Comparison of ENCODE assay signal across 29 cellular contexts in the genomic region with DNA sequence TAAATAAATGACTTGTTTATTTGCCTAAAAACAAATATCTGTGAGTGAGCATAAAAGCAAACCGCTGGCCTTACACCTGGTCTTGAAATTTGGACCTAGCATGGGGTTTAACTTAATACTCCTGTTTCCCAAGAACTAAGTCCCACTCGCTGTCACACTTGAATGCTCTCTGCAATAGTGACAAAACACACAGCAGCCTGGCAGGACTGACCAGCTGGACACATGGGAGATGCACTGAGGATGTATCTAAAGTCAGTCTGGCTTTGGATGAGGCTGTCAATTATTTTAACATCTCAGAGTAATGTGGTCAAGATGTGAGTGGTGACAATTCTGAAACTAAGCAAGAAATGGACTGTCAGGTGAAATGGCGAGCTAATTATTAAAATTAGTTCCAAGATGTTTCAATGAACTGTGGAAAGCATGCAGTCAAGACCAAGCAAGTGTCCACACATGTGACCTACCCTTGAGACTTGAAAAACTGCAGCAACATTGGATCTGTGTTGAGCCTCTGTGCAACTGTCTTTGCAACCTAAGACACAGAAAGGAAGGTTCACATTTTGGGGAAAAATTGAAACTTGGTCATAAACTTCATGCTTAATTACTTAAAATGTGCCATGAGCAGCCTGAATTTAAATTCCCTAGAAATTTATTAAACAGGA. TPM values are rescaled to one million over a fixed set of nuclear protein-coding genes. Genes with fewer than 3 reads are reported as not detected.
DNase-seq lines count a peak whose midpoint lies in the region; ATAC-seq, FAIRE-seq and TF ChIP-seq lines count a peak whose summit lies in the region.
"Had no signal": no experiment of that assay in that cellular context is flagged by ENCODE, and none has a peak within 500 bp of the region (broad histone marks: within the 10 kb centered on the region; RNA-seq: fewer than 3 reads in every experiment).

No MANE protein-coding gene starts in this region.

- TF ChIP-seq RAD21 in HepG2 (CRISPR knock-in tag; IDR thresholded peaks at IDR 0.05), result no peak

- H3K27me3 ChIP-seq in HepG2 (ENCODE audit: control insufficient read depth in 1 of 2, insufficient read depth in 2 of 2, low read length in 2 of 2) (no peaks in the 10 kb centered on the region), right lobe of liver (no peaks in the 10 kb centered on the region), KMS-11 (ENCODE audit: insufficient read depth, low read depth) (no peaks in the 10 kb centered on the region), breast epithelium (no peaks in the 10 kb centered on the region)
- H3K27me3 ChIP-seq: MG63, SJSA1 had no signal

- no peaks in the 10 kb centered on the region for H4K20me1 ChIP-seq in HepG2 (ENCODE audit: insufficient read depth, low read length)
- peaks cover 17% of the 10 kb centered on the region for H4K20me1 ChIP-seq in KMS-11 (ENCODE audit: insufficient read depth)

- H3K4me1 ChIP-seq in HepG2 (ENCODE audit: insufficient read depth, low read length) (no peaks in the 10 kb centered on the region), right lobe of liver (no peaks in the 10 kb centered on the region), KMS-11 (ENCODE audit: low read depth, poor library complexity, severe bottlenecking) (peaks cover 45% of the 10 kb centered on the region), breast epithelium (no peaks in the 10 kb centered on the region)
- H3K4me1 ChIP-seq: SJSA1 had no signal

- POLR2A ChIA-PET in HepG2 (lab: Yijun Ruan, JAX), result no interaction called here

- H3K36me3 ChIP-seq in HepG2 (replicated peaks in 1 of 2; ENCODE audit: control insufficient read depth in 1 of 2, insufficient read depth in 2 of 2, low read length in 2 of 2), result peaks cover 65 to 96% of the 10 kb centered on the region in 2 experiments
- H3K36me3 ChIP-seq in right lobe of liver, result peaks cover 24 to 98% (median 63%) of the 10 kb centered on the region in 4 donors
- peaks cover 42% of the 10 kb centered on the region; the same call in 1 of the 2 replicates for H3K36me3 ChIP-seq in KMS-11 (ENCODE audit: insufficient read depth)
- peaks cover 22% of the 10 kb centered on the region for H3K36me3 ChIP-seq in breast epithelium

- intact Hi-C loops in HepG2 (cut with micrococcal nuclease; ENCODE audit: unreplicated experiment), result no loop called here
- intact Hi-C loops in right lobe of liver (cut with DNase I), result loop anchor here in 1 of 2 donors (10.0 kb wide), 1 partner anchor 106 kb away; no protein-coding TSS in a partner anchor
- intact Hi-C loops in breast epithelium (cut with DNase I; ENCODE audit: low total_unique reads), result no loop called here

- no peak overlapping the region for H3K4me3 Mint-ChIP-seq in activated naive CD8-positive, alpha-beta T cell treated with anti-CD3 and anti-CD28 coated beads for 36 hours
- peak overlapping the region in 1 of 2 donors; percentile 25 for H3K4me3 Mint-ChIP-seq in stimulated activated naive B cell treated with anti-CD40 and anti-IgM and Interleukin-4, amounts not matched to agents 10 μg/mL and 1 μg/mL and 100 μg/mL, for 72 hours
- H3K4me3 Mint-ChIP-seq: CD8-positive, alpha-beta memory T cell had no signal

- H2AFZ ChIP-seq in HepG2 (ENCODE audit: low read length), result no peak overlapping the region
- H2AFZ ChIP-seq in KMS-11 (ENCODE audit: low read depth), result no peak overlapping the region
- H2AFZ ChIP-seq: PC-9 had no signal

- no TSS peak for BruUV-seq in HepG2 (replicated peaks; lab: Mats Ljungman, UMichigan)

- TF ChIP-seq EP300 in HepG2 (IDR thresholded peaks at IDR 0.05; ENCODE audit: low read depth in 2 of 2, low read length in 2 of 2) (no peak), HepG2 (CRISPR knock-in tag; IDR thresholded peaks at IDR 0.05; ENCODE audit: borderline replicate concordance) (no peak)

- no peak for FAIRE-seq in HepG2 (lab: Jason Lieb, UNC)
- FAIRE-seq: GM12891, GM19239, H54 had no signal

- in situ Hi-C loops in HepG2 (cut with HindIII; ENCODE audit: extremely low pct_ligation_motif_present, low pct_unique_long_range_greater_than_20kb), result loop anchor here (25.0 kb wide), 1 partner anchor 236 kb away; a partner anchor contains a TSS

- H3K9me3 ChIP-seq in HepG2 (ENCODE audit: low read length) (no peaks in the 10 kb centered on the region), right lobe of liver (no peaks in the 10 kb centered on the region), breast epithelium (no peaks in the 10 kb centered on the region)
- H3K9me3 ChIP-seq: MG63, SJSA1 had no signal

- no peaks in the 10 kb centered on the region for H3K9me3 Mint-ChIP-seq in activated naive CD8-positive, alpha-beta T cell treated with anti-CD3 and anti-CD28 coated beads for 36 hours
- H3K9me3 Mint-ChIP-seq in stimulated activated naive B cell treated with anti-CD40 and anti-IgM and Interleukin-4, amounts not matched to agents 10 μg/mL and 1 μg/mL and 100 μg/mL, for 72 hours, result no peaks in the 10 kb centered on the region
- H3K9me3 Mint-ChIP-seq: CD8-positive, alpha-beta memory T cell had no signal

- H3K79me2 ChIP-seq in HepG2 (ENCODE audit: insufficient read depth, low read length), result no peaks in the 10 kb centered on the region
- peaks cover 32% of the 10 kb centered on the region; the same call in 1 of the 2 replicates for H3K79me2 ChIP-seq in KMS-11 (ENCODE audit: insufficient read depth, low read depth)

- H3K4me1 Mint-ChIP-seq in activated naive CD8-positive, alpha-beta T cell treated with anti-CD3 and anti-CD28 coated beads for 36 hours, result no peaks in the 10 kb centered on the region
- peaks cover 7 to 23% of the 10 kb centered on the region in 2 donors for H3K4me1 Mint-ChIP-seq in stimulated activated naive B cell treated with anti-CD40 and anti-IgM and Interleukin-4, amounts not matched to agents 10 μg/mL and 1 μg/mL and 100 μg/mL, for 72 hours

- H3K27ac ChIP-seq in HepG2 (ENCODE audit: extremely low read length, insufficient read depth, low read length), result no peak overlapping the region
- H3K27ac ChIP-seq in right lobe of liver, result no peak overlapping the region
- peak overlapping the region; percentile 77 for H3K27ac ChIP-seq in KMS-11
- H3K27ac ChIP-seq in breast epithelium, result no peak overlapping the region
- H3K27ac ChIP-seq: C4-2B, PC-9, SJSA1 had no signal

- peak overlapping the region; percentile 25 for H3K27ac Mint-ChIP-seq in activated naive CD8-positive, alpha-beta T cell treated with anti-CD3 and anti-CD28 coated beads for 36 hours
- H3K27ac Mint-ChIP-seq in stimulated activated naive B cell treated with anti-CD40 and anti-IgM and Interleukin-4, amounts not matched to agents 10 μg/mL and 1 μg/mL and 100 μg/mL, for 72 hours, result peak overlapping the region; percentile 65

- H3K4me2 ChIP-seq in HepG2 (ENCODE audit: low read depth, low read length) (no peak overlapping the region), KMS-11 (peak overlapping the region; percentile 58)
- H3K4me2 ChIP-seq: PC-9 had no signal

- 95% methylated on average over 3 of the region's 3 CpGs for WGBS in HepG2 (ENCODE audit: low lambda C conversion rate)
- WGBS in right lobe of liver (ENCODE audit: insufficient coverage, low coverage, low lambda C conversion rate, missing lambda C conversion rate), result 96% methylated on average over 3 of the region's 3 CpGs

- no peak for TF ChIP-seq POLR2A in HepG2 (IDR thresholded peaks at IDR 0.05; ENCODE audit: insufficient read depth in 1 of 2, low read depth in 2 of 2, low read length in 2 of 2)
- no peak for TF ChIP-seq POLR2A in right lobe of liver (IDR thresholded peaks at IDR 0.05)
- TF ChIP-seq POLR2A in breast epithelium (IDR thresholded peaks at IDR 0.05), result no peak

- no peak for TF ChIP-seq CTCF in HepG2 (CRISPR knock-in tag; IDR thresholded peaks at IDR 0.05)
- no peak for TF ChIP-seq CTCF in right lobe of liver (IDR thresholded peaks at IDR 0.05)
- no peak for TF ChIP-seq CTCF in KMS-11 (conservative IDR thresholded peaks at IDR 0.05; ENCODE audit: low read depth, low read length)
- no peak for TF ChIP-seq CTCF in breast epithelium (IDR thresholded peaks at IDR 0.05)

- no peak overlapping the region for H3K9ac ChIP-seq in HepG2 (ENCODE audit: insufficient read depth, low read depth, low read length)
- H3K9ac ChIP-seq in KMS-11, result no peak overlapping the region

- CTCF ChIA-PET in HepG2 (lab: Yijun Ruan, JAX; ENCODE audit: low intra/inter-chr PET ratio, low total read pairs), result no interaction called here

- H3K4me3 ChIP-seq in HepG2 (replicated peaks in 1 of 3; ENCODE audit: insufficient read depth in 1 of 3, low read depth in 2 of 3, low read length in 3 of 3), result no peak overlapping the region
- H3K4me3 ChIP-seq in right lobe of liver, result no peak overlapping the region
- H3K4me3 ChIP-seq in KMS-11 (IDR thresholded peaks at IDR 0.05; ENCODE audit: insufficient read depth, low read depth, low read length), result no peak overlapping the region
- H3K4me3 ChIP-seq in breast epithelium, result no peak overlapping the region
- H3K4me3 ChIP-seq: MG63, PC-9, SJSA1 had no signal

- H3K27me3 Mint-ChIP-seq in activated naive CD8-positive, alpha-beta T cell treated with anti-CD3 and anti-CD28 coated beads for 36 hours, result no peaks in the 10 kb centered on the region
- H3K27me3 Mint-ChIP-seq in stimulated activated naive B cell treated with anti-CD40 and anti-IgM and Interleukin-4, amounts not matched to agents 10 μg/mL and 1 μg/mL and 100 μg/mL, for 72 hours, result no peaks in the 10 kb centered on the region
- H3K27me3 Mint-ChIP-seq: CD8-positive, alpha-beta memory T cell had no signal

- DNase-seq in HepG2 (ENCODE audit: low spot score) (no peak), right lobe of liver (no peak), NOMO-1 treated with dmso at 0.1 percent for 144 hours (lab: John Stamatoyannopoulos, UW; ENCODE audit: unreplicated experiment) (no peak), breast epithelium (ENCODE audit: low spot score in 2 of 2) (no peak)
- DNase-seq in activated naive CD8-positive, alpha-beta T cell treated with anti-CD3 and anti-CD28 coated beads for 36 hours, result no peak
- no peak for DNase-seq in stimulated activated naive B cell treated with anti-CD40 and anti-IgM and Interleukin-4, amounts not matched to agents 10 μg/mL and 1 μg/mL and 100 μg/mL, for 72 hours
- DNase-seq: CD8-positive, alpha-beta memory T cell; DMS 273 treated with DMSO at 0.1 percent for 48 hours; DMS79; EL; GDM1; KBM-7; MG63; NCI-H2029; NCI-H446 treated with DMSO at 0.1 percent for 48 hours; NCI-H526; NCI-H82; NK-92 treated with Interleukin-12 subunit alpha and Interleukin-12 subunit beta, amount 100 ng/mL, for 24 hours; PC-9 had no signal

- peaks cover 39% of the 10 kb centered on the region for H3K36me3 Mint-ChIP-seq in activated naive CD8-positive, alpha-beta T cell treated with anti-CD3 and anti-CD28 coated beads for 36 hours
- H3K36me3 Mint-ChIP-seq in stimulated activated naive B cell treated with anti-CD40 and anti-IgM and Interleukin-4, amounts not matched to agents 10 μg/mL and 1 μg/mL and 100 μg/mL, for 72 hours, result peaks cover 51 to 74% of the 10 kb centered on the region in 2 donors

- ATAC-seq in HepG2, result no peak
- ATAC-seq in right lobe of liver, result no peak
- peak; percentile 57 to 59 for ATAC-seq in stimulated activated naive B cell treated with anti-CD40 and anti-IgM and Interleukin-4, amounts not matched to agents 10 μg/mL and 1 μg/mL and 100 μg/mL, for 72 hours (replicated peaks)
- ATAC-seq: Right ventricle myocardium inferior had no signal

RNA-seq across cellular contexts. Expression of a gene that starts 16.6 kb away (rescaled TPM):
- total RNA-seq in HepG2 (2016; rRNA removed; fragmentation: Illumina TruSeq; extraction: Trizol) (not detected in 2 replicates), right lobe of liver (not detected), breast epithelium (not detected)
- total RNA-seq in HepG2 (2016; cell fraction: cytosol; rRNA removed; fragmentation: Illumina TruSeq; extraction: Trizol; ENCODE audit: low read depth), result not detected in 2 replicates
- total RNA-seq in HepG2 (2016; cell fraction: insoluble cytoplasmic fraction; rRNA removed; fragmentation: Illumina TruSeq; extraction: Trizol), result not detected in 2 replicates
- total RNA-seq in HepG2 (2016; cell fraction: membrane; rRNA removed; fragmentation: Illumina TruSeq; extraction: Trizol), result 0.19 TPM in 1 of 2 replicates, not detected in the other
- total RNA-seq in HepG2 (2016; cell fraction: nucleus; rRNA removed; fragmentation: Illumina TruSeq; extraction: Trizol), result not detected in 2 replicates
- 0.14 TPM in 1 of 2 replicates, not detected in the other for polyA plus RNA-seq in HepG2 (2011; rRNA removed)
- not detected in 2 replicates for polyA plus RNA-seq in HepG2 (2011; cell fraction: cytosol; rRNA removed)
- polyA plus RNA-seq in HepG2 (2011; cell fraction: nucleus; rRNA removed), result not detected in 2 replicates
- not detected in 2 replicates for polyA plus RNA-seq in HepG2 (2012)
- not detected in 2 replicates for polyA plus RNA-seq in HepG2 (2016; cell fraction: cytosol; fragmentation: Illumina TruSeq; extraction: Trizol; ENCODE audit: low read depth)
- not detected in 2 replicates for polyA plus RNA-seq in HepG2 (2016; cell fraction: insoluble cytoplasmic fraction; fragmentation: Illumina TruSeq; extraction: Trizol; ENCODE audit: low read depth)
- polyA plus RNA-seq in HepG2 (2016; cell fraction: membrane; fragmentation: Illumina TruSeq; extraction: Trizol; ENCODE audit: low read depth), result not detected in 2 replicates
- not detected in 2 replicates for polyA plus RNA-seq in HepG2 (2016; cell fraction: nucleus; fragmentation: Illumina TruSeq; extraction: Trizol; ENCODE audit: insufficient read depth, low read depth)
- polyA minus RNA-seq in HepG2 (2011; rRNA and poly(A)+ RNA removed; ENCODE audit: low replicate concordance), result 0.12 TPM in 1 of 2 replicates, not detected in the other
- not detected in 2 replicates for polyA minus RNA-seq in HepG2 (2011; cell fraction: cytosol; rRNA and poly(A)+ RNA removed)
- not detected in 2 replicates for polyA minus RNA-seq in HepG2 (2011; cell fraction: nucleus; rRNA and poly(A)+ RNA removed)
- total RNA-seq in activated naive CD8-positive, alpha-beta T cell treated with anti-CD3 and anti-CD28 coated beads for 36 hours, result not detected
- total RNA-seq: A673; CD8-positive, alpha-beta memory T cell; HT1080; PC-9; Right ventricle myocardium inferior; RPMI7951; SJSA1 had no signal
- polyA plus RNA-seq: CD8-positive, alpha-beta memory T cell had no signal

RNA-seq across cellular contexts. Expression of a gene that starts 30.0 kb away (rescaled TPM):
- total RNA-seq in HepG2 (2016; rRNA removed; fragmentation: Illumina TruSeq; extraction: Trizol), result 345 and 349 TPM in 2 replicates
- total RNA-seq in HepG2 (2016; cell fraction: cytosol; rRNA removed; fragmentation: Illumina TruSeq; extraction: Trizol; ENCODE audit: low read depth), result 202 and 227 TPM in 2 replicates
- total RNA-seq in HepG2 (2016; cell fraction: insoluble cytoplasmic fraction; rRNA removed; fragmentation: Illumina TruSeq; extraction: Trizol), result 351 and 370 TPM in 2 replicates
- 185 and 210 TPM in 2 replicates for total RNA-seq in HepG2 (2016; cell fraction: membrane; rRNA removed; fragmentation: Illumina TruSeq; extraction: Trizol)
- 126 and 138 TPM in 2 replicates for total RNA-seq in HepG2 (2016; cell fraction: nucleus; rRNA removed; fragmentation: Illumina TruSeq; extraction: Trizol)
- 173 and 193 TPM in 2 replicates for polyA plus RNA-seq in HepG2 (2011; rRNA removed)
- polyA plus RNA-seq in HepG2 (2011; cell fraction: cytosol; rRNA removed), result 139 and 221 TPM in 2 replicates
- polyA plus RNA-seq in HepG2 (2011; cell fraction: nucleus; rRNA removed), result 209 and 223 TPM in 2 replicates
- polyA plus RNA-seq in HepG2 (2012), result 167 and 252 TPM in 2 replicates
- polyA plus RNA-seq in HepG2 (2016; cell fraction: cytosol; fragmentation: Illumina TruSeq; extraction: Trizol; ENCODE audit: low read depth), result 224 and 244 TPM in 2 replicates
- 425 and 448 TPM in 2 replicates for polyA plus RNA-seq in HepG2 (2016; cell fraction: insoluble cytoplasmic fraction; fragmentation: Illumina TruSeq; extraction: Trizol; ENCODE audit: low read depth)
- polyA plus RNA-seq in HepG2 (2016; cell fraction: membrane; fragmentation: Illumina TruSeq; extraction: Trizol; ENCODE audit: low read depth), result 197 and 214 TPM in 2 replicates
- polyA plus RNA-seq in HepG2 (2016; cell fraction: nucleus; fragmentation: Illumina TruSeq; extraction: Trizol; ENCODE audit: insufficient read depth, low read depth), result 269 and 287 TPM in 2 replicates
- polyA minus RNA-seq in HepG2 (2011; rRNA and poly(A)+ RNA removed; ENCODE audit: low replicate concordance), result 186 and 379 TPM in 2 replicates
- 166 and 175 TPM in 2 replicates for polyA minus RNA-seq in HepG2 (2011; cell fraction: cytosol; rRNA and poly(A)+ RNA removed)
- polyA minus RNA-seq in HepG2 (2011; cell fraction: nucleus; rRNA and poly(A)+ RNA removed), result 55.6 and 67.6 TPM in 2 replicates
- 100 to 1,000 TPM in 1 of 6 experiments, 10 to 100 TPM in 5; 61.5 to 132 (median 73.1) TPM for total RNA-seq in right lobe of liver
- total RNA-seq in activated naive CD8-positive, alpha-beta T cell treated with anti-CD3 and anti-CD28 coated beads for 36 hours, result 10 to 100 TPM; 65.2 to 66.4 TPM
- total RNA-seq in breast epithelium, result 100 to 1,000 TPM in 1 of 3 donors, 10 to 100 TPM in 2; 58.6 to 126 (median 83.9) TPM

Comparison
In these comparisons a context has a peak if more than half of its experiments do, and no peak if none do; other contexts are left out.
1. ATAC-seq: peak in stimulated activated naive B cell treated with anti-CD40 and anti-IgM and Interleukin-4, amounts not matched to agents 10 μg/mL and 1 μg/mL and 100 μg/mL, for 72 hours (2 of 2); none in HepG2 (single experiment) and right lobe of liver (0 of 4).